In the genomic region with DNA sequence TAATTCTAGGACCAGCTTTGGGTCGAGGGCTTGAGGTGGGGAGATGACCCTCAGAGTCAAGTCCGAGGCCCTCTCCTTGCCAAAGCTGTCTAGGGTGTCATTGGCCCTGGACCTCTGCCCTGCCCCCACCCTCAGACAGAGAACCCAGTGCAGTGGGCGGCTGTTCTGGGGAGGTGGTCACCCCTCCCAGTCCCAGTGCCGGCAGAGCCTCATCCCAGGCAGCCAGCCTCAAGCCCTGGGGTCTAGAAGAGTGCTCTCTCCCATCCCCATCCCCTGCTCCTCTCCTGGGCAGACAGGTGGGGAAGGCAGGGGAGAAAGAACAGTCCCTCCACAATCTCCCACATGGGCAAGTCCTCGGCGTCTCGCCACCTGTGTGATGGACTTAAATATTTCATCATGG, we compare ENCODE assay signal across 22 cellular contexts.
"Had no signal": no experiment of that assay in that cellular context is flagged by ENCODE, and none has a peak within 500 bp of the region (broad histone marks: within the 10 kb centered on the region; RNA-seq: fewer than 3 reads in every experiment).

No MANE protein-coding gene starts in this region.

- ATAC-seq: left colon; right lobe of liver; stimulated activated memory B cell treated with anti-CD40 and anti-IgM and Interleukin-4, amounts not matched to agents 10 μg/mL and 1 μg/mL and 100 μg/mL, for 72 hours; stimulated activated naive CD8-positive, alpha-beta T cell treated with anti-CD3 and anti-CD28 coated beads, Interleukin-15, Interleukin-2, amounts not matched to agents 100 U/mL and 50 U/mL, for 24 hours had no signal

- H3K9me3 ChIP-seq: left lung, lower lobe of right lung, right atrium auricular region, right lobe of liver, stomach, testis, thyroid gland, transverse colon, upper lobe of left lung, vagina had no signal

- H3K9ac ChIP-seq: parathyroid adenoma had no signal

- H3K4me2 ChIP-seq: smooth muscle cell had no signal

- H2AFZ ChIP-seq: parathyroid adenoma had no signal

- H3K27me3 ChIP-seq: right atrium auricular region, testis, vagina had no signal

- H3K79me2 ChIP-seq: parathyroid adenoma had no signal

- DNase-seq: left colon; lower lobe of right lung; mesenchymal stem cell; naive thymus-derived CD4-positive, alpha-beta T cell; right lobe of liver; stimulated activated CD4-positive, alpha-beta T cell treated with anti-CD3 and anti-CD28 coated beads, Interleukin-1b, Interleukin-23, amount 100 ng/mL, for 48 hours; stimulated activated CD4-positive, alpha-beta T cell treated with anti-CD3 and anti-CD28 coated beads, Interleukin-2, amount 100 ng/mL, for 48 hours; stimulated activated CD4-positive, alpha-beta T cell treated with anti-CD3 and anti-CD28 coated beads, Interleukin-4, amount 100 ng/mL, for 4 hours; stimulated activated CD8-positive, alpha-beta memory T cell treated with anti-CD3 and anti-CD28 coated beads, Interleukin-4, amount 100 ng/mL, for 48 hours; stimulated activated naive CD8-positive, alpha-beta T cell treated with anti-CD3 and anti-CD28 coated beads, Interleukin-15, Interleukin-2, amounts not matched to agents 100 U/mL and 50 U/mL, for 24 hours; stomach; thyroid gland; transverse colon; upper lobe of left lung had no signal

- H3K4me1 ChIP-seq: parathyroid adenoma had no signal

- H3K36me3 ChIP-seq: left lung, lower lobe of right lung, right atrium auricular region, right lobe of liver, stomach, thyroid gland, transverse colon, upper lobe of left lung, vagina had no signal

- FAIRE-seq: keratinocyte had no signal

- H3K27ac ChIP-seq: left lung, lower lobe of right lung, parathyroid adenoma, right lobe of liver, stomach, testis, thyroid gland, transverse colon, upper lobe of left lung, vagina had no signal

- H3K4me3 ChIP-seq: left lung, lower lobe of right lung, right atrium auricular region, right lobe of liver, smooth muscle cell, stomach, testis, thyroid gland, transverse colon, upper lobe of left lung, vagina had no signal
